In the genomic region with DNA sequence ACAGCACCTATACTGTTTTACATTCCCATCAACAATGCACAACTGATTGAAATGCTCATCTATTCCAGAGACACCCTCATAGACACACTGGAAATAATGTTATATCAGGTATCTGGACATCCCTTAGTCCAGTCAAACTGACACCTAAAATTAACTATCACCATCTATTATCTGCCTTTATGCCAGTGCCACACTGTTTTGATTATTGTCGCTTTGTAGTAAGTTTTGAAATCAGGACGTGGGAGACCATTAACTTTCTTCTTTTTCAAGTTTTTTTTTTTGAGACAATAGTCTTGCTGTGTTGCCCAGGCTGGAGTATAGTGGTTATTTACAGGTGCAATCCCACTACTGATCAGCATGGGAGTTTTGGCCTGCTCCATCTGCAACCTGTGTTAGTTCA, we compare ENCODE assay signal across 9 cellular contexts. TPM values are rescaled to one million over a fixed set of nuclear protein-coding genes. Genes with fewer than 3 reads are reported as not detected.
"Had no signal": no experiment of that assay in that cellular context is flagged by ENCODE, and none has a peak within 500 bp of the region (broad histone marks: within the 10 kb centered on the region; RNA-seq: fewer than 3 reads in every experiment).

No MANE protein-coding gene starts in this region.

- DNase-seq: GDM1, GF-D8 had no signal

- FAIRE-seq: G401.6, GM12878, GM12891, GM12892, GM18507, GM19239 had no signal

- H3K4me3 ChIP-seq: GM12878 had no signal

- ATAC-seq: GM12878 had no signal

RNA-seq across cellular contexts. Expression of gene KLHL40, which starts 9.4 kb away (rescaled TPM):
- total RNA-seq: G401, GM12878 had no signal
- polyA plus RNA-seq: GM12878 had no signal

RNA-seq across cellular contexts. Expression of gene HHATL, which starts 26.7 kb away (rescaled TPM):
- total RNA-seq: G401, GM12878 had no signal
- polyA plus RNA-seq: GM12878 had no signal
